ENCODE assay signal across 8 cellular contexts in the genomic region with DNA sequence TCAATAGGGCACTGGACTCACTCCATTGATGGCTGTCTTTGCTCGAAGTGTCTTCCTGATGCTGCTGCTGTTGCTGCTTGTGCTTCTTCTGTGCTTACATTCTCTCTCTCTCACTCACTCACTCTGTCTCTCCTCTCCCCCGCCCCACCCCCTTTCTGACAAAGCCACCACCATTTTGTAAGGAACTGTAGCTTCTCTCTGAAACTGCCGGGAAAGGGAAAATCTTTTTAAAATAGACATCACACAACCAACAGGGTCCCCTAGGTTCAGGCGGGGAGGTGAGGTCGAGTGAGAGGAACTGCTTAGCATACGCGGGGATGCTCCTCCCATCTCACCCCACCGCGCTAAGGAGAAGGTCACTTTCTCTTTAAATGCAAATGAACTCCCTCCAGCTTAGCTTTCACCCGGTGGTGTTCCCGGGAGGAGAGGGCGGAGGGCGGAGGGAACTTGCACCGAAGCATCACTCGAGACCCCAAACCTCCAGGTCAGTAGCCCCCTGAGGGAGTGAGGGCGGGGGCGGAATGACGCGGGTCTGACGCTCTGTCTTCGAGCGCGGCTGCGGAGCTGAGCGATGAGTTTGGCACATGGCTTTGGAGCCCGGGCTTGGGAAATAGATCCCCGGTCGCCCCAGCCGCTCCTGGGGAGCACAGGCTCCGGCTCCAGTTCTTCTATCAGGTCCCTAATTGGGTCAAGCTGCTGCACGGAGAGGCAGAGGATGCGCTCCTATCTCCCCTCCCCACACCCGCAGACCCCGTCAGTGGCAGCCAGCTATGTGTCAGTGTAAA. TPM values are rescaled to one million over a fixed set of nuclear protein-coding genes. Genes with fewer than 3 reads are reported as not detected.
A peak's percentile ranks its signal among the peaks of the same experiment; 100 is the strongest.
DNase-seq lines count a peak whose midpoint lies in the region; ATAC-seq lines count a peak whose summit lies in the region.

A gene (plus strand): TSS at position 370 of the 785 bp plus-strand sequence. CDS start 1,341 bp downstream, outside the sequence.

- no peaks in the 10 kb centered on the region for H3K9me3 ChIP-seq in iPS-15b (ENCODE audit: control insufficient read depth, insufficient read depth, low read length)

- H3K9ac ChIP-seq in iPS-15b (ENCODE audit: low read depth, low read length), result peak within 1 kb of the TSS; percentile 14

- DNase-seq in SIG-M5 treated with dmso at 0.1 percent for 504 hours (lab: John Stamatoyannopoulos, UW; ENCODE audit: unreplicated experiment) (peak; percentile 35), SIG-M5 (lab: John Stamatoyannopoulos, UW) (no peak), NCI-H187 treated with DMSO at 0.1 percent for 48 hours (lab: John Stamatoyannopoulos, UW) (peak; percentile 50), UCSD-AML1 (lab: John Stamatoyannopoulos, UW; ENCODE audit: unreplicated experiment) (peak; percentile 52), T47D (ENCODE audit: low read depth in 1 of 2, low spot score in 1 of 2) (peak; percentile 39 to 46), sciatic nerve (ENCODE audit: low spot score) (peak; percentile 87)

- H3K27me3 ChIP-seq in iPS-15b (ENCODE audit: control insufficient read depth, insufficient read depth, low read length), result peaks cover 16% of the 10 kb centered on the region

- intact Hi-C loops in sciatic nerve (cut with DNase I), result no loop called here

- peaks cover 14% of the 10 kb centered on the region for H3K36me3 ChIP-seq in iPS-15b (ENCODE audit: control insufficient read depth, insufficient read depth, low read length)

- H3K4me1 ChIP-seq in iPS-15b (ENCODE audit: control insufficient read depth, insufficient read depth, low read length), result peaks cover 9% of the 10 kb centered on the region

- in situ Hi-C loops in T47D (cut with HindIII; ENCODE audit: low pct_unique_long_range_greater_than_20kb, low sequenced_read_pairs), result no loop called here

- peak within 1 kb of the TSS; percentile 63 for H3K4me3 ChIP-seq in iPS-15b (ENCODE audit: low read depth, low read length)

- peak; percentile 81 for ATAC-seq in sciatic nerve
- no peak for ATAC-seq in HG03565 (IDR thresholded peaks at IDR 0.05; ENCODE audit: unreplicated experiment)

RNA-seq across cellular contexts. Expression of the gene that starts here (rescaled TPM):
- 3.7 TPM for total RNA-seq in sciatic nerve
